ENCODE assay signal across 9 cellular contexts in the genomic region with DNA sequence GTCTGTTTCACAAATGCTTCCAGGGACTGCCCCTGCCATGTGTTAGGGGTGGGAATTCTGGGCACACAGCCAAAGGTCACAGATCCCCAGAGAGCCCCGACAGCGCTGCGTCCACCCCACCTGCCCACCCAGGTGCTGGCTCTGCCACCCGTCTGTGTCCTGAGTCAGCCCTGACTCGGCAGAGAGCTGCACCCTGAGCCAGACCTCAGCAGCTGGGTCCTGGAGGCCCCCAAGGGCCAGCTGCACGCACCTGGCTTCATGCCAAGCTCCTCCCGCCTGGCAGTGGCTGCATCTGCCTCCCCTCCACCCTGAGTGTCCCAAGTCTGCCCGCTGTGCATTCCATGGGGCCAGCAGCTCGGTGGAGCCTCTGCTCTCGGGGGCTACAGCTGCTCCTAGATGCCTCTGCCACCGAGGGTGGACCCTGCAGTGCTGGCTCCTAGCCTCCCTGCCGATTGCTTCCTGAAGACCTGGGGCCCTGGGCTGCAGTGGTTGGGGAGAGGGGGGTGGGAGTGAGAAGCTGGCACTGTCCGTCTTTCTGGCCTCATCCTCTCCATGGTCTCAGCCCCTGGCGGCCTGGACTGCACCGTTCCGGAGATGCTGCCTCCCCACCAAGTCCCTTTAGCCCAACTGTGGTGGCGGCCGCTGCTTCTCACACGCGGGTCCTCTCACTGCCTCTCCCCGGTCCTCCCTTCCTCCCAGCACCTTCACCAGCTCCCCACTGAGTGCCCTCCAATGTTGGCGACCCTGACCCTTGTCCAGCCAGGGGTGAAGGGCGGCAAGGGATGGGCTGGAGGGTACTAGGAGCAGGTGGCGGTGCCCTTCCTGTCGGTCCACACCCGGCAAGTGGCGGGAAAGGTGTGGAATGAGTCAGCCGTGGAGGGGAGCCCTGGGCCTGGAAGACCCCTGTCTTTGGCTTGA. TPM values are rescaled to one million over a fixed set of nuclear protein-coding genes. Genes with fewer than 3 reads are reported as not detected.
DNase-seq lines count a peak whose midpoint lies in the region; ATAC-seq and TF ChIP-seq lines count a peak whose summit lies in the region.
"Had no signal": no experiment of that assay in that cellular context is flagged by ENCODE, and none has a peak within 500 bp of the region (broad histone marks: within the 10 kb centered on the region; RNA-seq: fewer than 3 reads in every experiment).

No MANE protein-coding gene starts in this region.

- ATAC-seq in IMR-90 (ENCODE audit: low read depth): peak; percentile 8

- H3K4me1 ChIP-seq in IMR-90 (ENCODE audit: control insufficient read depth, insufficient read depth, low read length): peaks cover 24% of the 10 kb centered on the region
- H3K4me1 ChIP-seq in OCI-LY3 (ENCODE audit: low read length): peaks cover 28% of the 10 kb centered on the region
- H3K4me1 ChIP-seq in trophoblast cell (ENCODE audit: control insufficient read depth in 1 of 2, insufficient read depth in 2 of 2, low read length in 2 of 2): peaks cover 9 to 10% of the 10 kb centered on the region in 2 experiments

- no peak overlapping the region for H2BK20ac ChIP-seq in IMR-90 (ENCODE audit: low read depth, low read length)

- H4K12ac ChIP-seq in trophoblast cell (ENCODE audit: low read depth, low read length): no peak overlapping the region

- H3K23ac ChIP-seq in IMR-90 (ENCODE audit: low read depth, low read length) (no peak overlapping the region), trophoblast cell (ENCODE audit: low read length) (no peak overlapping the region)

- H4K91ac ChIP-seq in IMR-90 (ENCODE audit: insufficient read depth, low read depth, low read length) (no peak overlapping the region), trophoblast cell (ENCODE audit: low read depth, low read length) (no peak overlapping the region)

- no peaks in the 10 kb centered on the region for H3K9me1 ChIP-seq in IMR-90 (ENCODE audit: insufficient read depth, low read length)

- H3K56ac ChIP-seq in IMR-90 (ENCODE audit: extremely low read depth, insufficient read depth, low read length): no peak overlapping the region

- in situ Hi-C loops in IMR-90 (cut with MboI; ENCODE audit: low sequenced_read_pairs) (no loop called here), GM13977 (cut with MboI; ENCODE audit: low pct_unique_long_range_greater_than_20kb, low sequenced_read_pairs, unreplicated experiment) (no loop called here)

- no TSS peak for BruUV-seq in IMR-90 (replicated peaks; lab: Mats Ljungman, UMichigan)

- DNase-seq in AG04450 (ENCODE audit: low read depth, low spot score): peak; percentile 30
- DNase-seq in IMR-90: peak; percentile 67
- DNase-seq in glomerular visceral epithelial cell (ENCODE audit: extremely low spot score): peak; percentile 95
- DNase-seq in COLO829 (ENCODE audit: low spot score): no peak
- DNase-seq in GM13977 (ENCODE audit: low spot score): no peak
- no peak for DNase-seq in cortex of kidney (lab: John Stamatoyannopoulos, UW)
- DNase-seq in trophoblast cell: no peak

- no peak overlapping the region for H3K4ac ChIP-seq in IMR-90 (ENCODE audit: low read depth, low read length)
- H3K4ac ChIP-seq in trophoblast cell (ENCODE audit: low read depth, low read length): no peak overlapping the region

- H3K9me3 ChIP-seq in AG04450 (ENCODE audit: control insufficient read depth, insufficient read depth, low read length) (peaks cover 8% of the 10 kb centered on the region; the same call in 1 of the 2 replicates), IMR-90 (ENCODE audit: control insufficient read depth, insufficient read depth, low read length) (no peaks in the 10 kb centered on the region), OCI-LY3 (ENCODE audit: insufficient read depth, low read length) (no peaks in the 10 kb centered on the region), trophoblast cell (ENCODE audit: insufficient read depth, low read depth, low read length) (peaks cover 8% of the 10 kb centered on the region)

- CTCF ChIA-PET in AG04450 (lab: Charles Lee) (interaction anchor here (1.2 to 1.3 kb wide), 2 partner anchors 9 to 221 kb away, joined by 3 to 6 read pairs; no protein-coding TSS in a partner anchor), IMR-90 (lab: Yijun Ruan, JAX) (interaction anchor here (0.5 kb wide), 1 partner anchor 18 kb away, joined by 4 read pairs; no protein-coding TSS in a partner anchor)

- H4K5ac ChIP-seq in IMR-90 (ENCODE audit: low read depth, low read length): no peak overlapping the region

- H3K4me2 ChIP-seq in IMR-90 (ENCODE audit: low read depth, low read length) (peak overlapping the region; percentile 12), OCI-LY3 (ENCODE audit: low read length) (peak overlapping the region; percentile 20), trophoblast cell (ENCODE audit: low read length) (no peak overlapping the region)

- H3K27ac ChIP-seq in AG04450 (ENCODE audit: low read depth, low read length): peak overlapping the region; percentile 21
- no peak overlapping the region for H3K27ac ChIP-seq in IMR-90 (ENCODE audit: insufficient read depth, low read length)
- H3K27ac ChIP-seq in OCI-LY3 (ENCODE audit: low read length): no peak overlapping the region
- H3K27ac ChIP-seq in trophoblast cell (ENCODE audit: low read depth, low read length): no peak overlapping the region

- TF ChIP-seq RAD21 in IMR-90 (IDR thresholded peaks at IDR 0.05; ENCODE audit: low read length): no peak

- H3K18ac ChIP-seq in IMR-90 (ENCODE audit: low read depth, low read length) (no peak overlapping the region), trophoblast cell (ENCODE audit: low read length) (no peak overlapping the region)

- H3K79me1 ChIP-seq in IMR-90 (ENCODE audit: low read depth in 1 of 2, low read length in 2 of 2) (0 out of 4 replicates have a peak, but pooled peaks cover 0 to 3% of the 10 kb centered on the region in 2 experiments), trophoblast cell (ENCODE audit: low read length) (no peaks in the 10 kb centered on the region)

- H3K4me3 ChIP-seq in AG04450 (ENCODE audit: low read depth, low read length) (no peak overlapping the region), IMR-90 (ENCODE audit: insufficient read depth, low read depth, low read length) (no peak overlapping the region), OCI-LY3 (ENCODE audit: low read length) (no peak overlapping the region), trophoblast cell (ENCODE audit: low read depth, low read length) (no peak overlapping the region)
- H3K4me3 ChIP-seq: lung had no signal

- H3K79me2 ChIP-seq in OCI-LY3 (ENCODE audit: low read length): no peaks in the 10 kb centered on the region
- no peaks in the 10 kb centered on the region for H3K79me2 ChIP-seq in trophoblast cell (ENCODE audit: control insufficient read depth, insufficient read depth, low read length, poor library complexity)

- no peak overlapping the region for H2BK120ac ChIP-seq in IMR-90 (ENCODE audit: low read depth, low read length)
- no peak overlapping the region for H2BK120ac ChIP-seq in trophoblast cell (ENCODE audit: insufficient read depth, low read length, poor library complexity)

- no peak overlapping the region for H3K14ac ChIP-seq in IMR-90 (replicated peaks; ENCODE audit: low read depth, low read length)
- no peak overlapping the region for H3K14ac ChIP-seq in trophoblast cell (ENCODE audit: low read length)

- H4K20me1 ChIP-seq in IMR-90 (ENCODE audit: insufficient read depth, low read length): no peaks in the 10 kb centered on the region
- H4K20me1 ChIP-seq in OCI-LY3 (ENCODE audit: insufficient read depth, low read length): no peaks in the 10 kb centered on the region

- dilution Hi-C loops in IMR-90 (cut with HindIII; ENCODE audit: low sequenced_read_pairs, unreplicated experiment): no loop called here

- TF ChIP-seq POLR2A in IMR-90 (IDR thresholded peaks at IDR 0.05; ENCODE audit: low read depth, low read length): no peak

- intact Hi-C loops in IMR-90 (cut with micrococcal nuclease): no loop called here

- H3K27me3 ChIP-seq in AG04450 (ENCODE audit: control insufficient read depth, insufficient read depth, low read length) (peaks cover 22% of the 10 kb centered on the region), IMR-90 (ENCODE audit: control insufficient read depth, insufficient read depth, low read length) (peaks cover 10% of the 10 kb centered on the region), OCI-LY3 (ENCODE audit: low read depth, low read length) (peaks cover 22% of the 10 kb centered on the region), trophoblast cell (ENCODE audit: insufficient read depth, low read length) (peaks cover 31% of the 10 kb centered on the region)

- H3K9ac ChIP-seq in IMR-90 (ENCODE audit: low read depth, low read length) (no peak overlapping the region), OCI-LY3 (ENCODE audit: low read length) (no peak overlapping the region), trophoblast cell (ENCODE audit: low read length) (no peak overlapping the region)

- H2AK9ac ChIP-seq in IMR-90 (replicated peaks; ENCODE audit: low read depth, low read length, poor library complexity): peak overlapping the region; percentile 25

- H3K36me3 ChIP-seq in IMR-90 (ENCODE audit: control insufficient read depth, insufficient read depth, low read length) (no peaks in the 10 kb centered on the region), OCI-LY3 (replicated peaks; ENCODE audit: low read depth, low read length) (no peaks in the 10 kb centered on the region), trophoblast cell (ENCODE audit: control insufficient read depth in 1 of 2, insufficient read depth in 2 of 2, low read length in 2 of 2) (no peaks in the 10 kb centered on the region)

- H2AFZ ChIP-seq in IMR-90 (replicated peaks; ENCODE audit: low read length, poor library complexity): peak overlapping the region; percentile 5
- H2AFZ ChIP-seq in OCI-LY3 (ENCODE audit: low read depth, low read length): no peak overlapping the region
- H2AFZ ChIP-seq in trophoblast cell (ENCODE audit: insufficient read depth, low read length, poor library complexity): no peak overlapping the region

- H2BK12ac ChIP-seq in trophoblast cell (ENCODE audit: low read length): no peak overlapping the region

- POLR2A ChIA-PET in AG04450 (lab: Yijun Ruan, JAX): interaction anchor here (1.0 kb wide), 1 partner anchor 32 kb away, joined by 4 read pairs; no protein-coding TSS in a partner anchor
- POLR2A ChIA-PET in IMR-90 (lab: Charles Lee; ENCODE audit: unreplicated experiment): no interaction called here

- TF ChIP-seq CTCF in AG04450 (IDR thresholded peaks at IDR 0.05; ENCODE audit: low read depth, low read length): no peak
- no peak for TF ChIP-seq CTCF in IMR-90 (conservative IDR thresholded peaks at IDR 0.05; ENCODE audit: low read depth, low read length)
- no peak for TF ChIP-seq CTCF in OCI-LY3 (IDR thresholded peaks at IDR 0.05; ENCODE audit: low read depth, low read length)
- no peak for TF ChIP-seq CTCF in GM13977 (IDR thresholded peaks at IDR 0.05; ENCODE audit: extremely low read depth, insufficient read depth, missing control alignments)

- WGBS in IMR-90 (ENCODE audit: extremely low coverage in 2 of 2, insufficient read length in 1 of 2), 2 experiments: 42% methylated on average over 12 of the region's 28 CpGs; no CpG with 5 or more reads in 1 of the 2 experiments
- WGBS in trophoblast cell (ENCODE audit: extremely low coverage, insufficient coverage, insufficient read length): no CpG with 5 or more reads among the region's 28 CpGs

- H4K8ac ChIP-seq in IMR-90 (ENCODE audit: low read depth in 2 of 2, low read length in 2 of 2): no peak overlapping the region
- no peak overlapping the region for H4K8ac ChIP-seq in trophoblast cell (ENCODE audit: low read depth, low read length)

- H2AK5ac ChIP-seq in IMR-90 (ENCODE audit: low read depth, low read length) (no peak overlapping the region), trophoblast cell (ENCODE audit: low read length) (no peak overlapping the region)

- H2BK5ac ChIP-seq in IMR-90 (ENCODE audit: low read depth, low read length, poor library complexity, severe bottlenecking): no peak overlapping the region
- no peak overlapping the region for H2BK5ac ChIP-seq in trophoblast cell (ENCODE audit: low read depth, low read length, poor library complexity)

- no peak overlapping the region for H2BK15ac ChIP-seq in IMR-90 (ENCODE audit: low read depth, low read length)

RNA-seq across cellular contexts. Expression of a gene that starts 3.0 kb away (rescaled TPM):
- polyA plus RNA-seq in AG04450 (2011; rRNA removed): 8.0 and 12.5 TPM in 2 replicates
- 2.8 and 6.9 TPM in 2 replicates for polyA minus RNA-seq in AG04450 (2011; rRNA and poly(A)+ RNA removed)
- total RNA-seq in IMR-90 (2012; rRNA removed): 1.7 and 2.3 TPM in 2 replicates
- 4.4 and 5.2 TPM in 2 replicates for polyA plus RNA-seq in IMR-90 (2012; rRNA removed)
- polyA plus RNA-seq in IMR-90 (2012; cell fraction: cytosol; rRNA removed): 4.9 and 10.8 TPM in 2 replicates
- 1.2 and 2.4 TPM in 2 replicates for polyA plus RNA-seq in IMR-90 (2012; cell fraction: nucleus; rRNA removed; ENCODE audit: low replicate concordance)
- polyA plus RNA-seq in trophoblast cell (2013): 2.4 and 2.6 TPM in 2 replicates

RNA-seq across cellular contexts. Expression of a gene that starts 13.2 kb away (rescaled TPM):
- polyA plus RNA-seq in AG04450 (2011; rRNA removed): 0.11 TPM in 2 replicates
- not detected in 2 replicates for polyA minus RNA-seq in AG04450 (2011; rRNA and poly(A)+ RNA removed)
- total RNA-seq in IMR-90 (2012; rRNA removed): not detected in 2 replicates
- polyA plus RNA-seq in IMR-90 (2012; rRNA removed): not detected in 2 replicates
- 0.18 TPM in 1 of 2 replicates, not detected in the other for polyA plus RNA-seq in IMR-90 (2012; cell fraction: cytosol; rRNA removed)
- polyA plus RNA-seq in IMR-90 (2012; cell fraction: nucleus; rRNA removed; ENCODE audit: low replicate concordance): 0.12 and 0.16 TPM in 2 replicates
- polyA plus RNA-seq in trophoblast cell (2013): 0.18 and 0.22 TPM in 2 replicates

RNA-seq across cellular contexts. Expression of a gene that starts 28.5 kb away (rescaled TPM):
- 0.04 and 0.10 TPM in 2 replicates for polyA plus RNA-seq in AG04450 (2011; rRNA removed)
- 0.18 TPM in 1 of 2 replicates, not detected in the other for polyA minus RNA-seq in AG04450 (2011; rRNA and poly(A)+ RNA removed)
- under 0.01 and 0.28 TPM in 2 replicates for total RNA-seq in IMR-90 (2012; rRNA removed)
- polyA plus RNA-seq in IMR-90 (2012; rRNA removed): 0.03 and 0.13 TPM in 2 replicates
- polyA plus RNA-seq in IMR-90 (2012; cell fraction: cytosol; rRNA removed): 0.05 and 0.06 TPM in 2 replicates
- polyA plus RNA-seq in IMR-90 (2012; cell fraction: nucleus; rRNA removed; ENCODE audit: low replicate concordance): 0.08 TPM in 1 of 2 replicates, not detected in the other
- polyA plus RNA-seq in trophoblast cell (2013): 0.03 and 0.04 TPM in 2 replicates
- total RNA-seq: lung had no signal

RNA-seq across cellular contexts. Expression of a gene that starts 41.0 kb away (rescaled TPM):
- polyA plus RNA-seq in AG04450 (2011; rRNA removed) (not detected in 2 replicates), IMR-90 (2012; rRNA removed) (not detected in 2 replicates)
- not detected in 2 replicates for polyA minus RNA-seq in AG04450 (2011; rRNA and poly(A)+ RNA removed)
- not detected in 2 replicates for total RNA-seq in IMR-90 (2012; rRNA removed)
- not detected in 2 replicates for polyA plus RNA-seq in IMR-90 (2012; cell fraction: cytosol; rRNA removed)
- polyA plus RNA-seq in IMR-90 (2012; cell fraction: nucleus; rRNA removed; ENCODE audit: low replicate concordance): not detected in 2 replicates
- 0.34 and 0.36 TPM in 2 replicates for polyA plus RNA-seq in trophoblast cell (2013)
- polyA plus RNA-seq: lung had no signal

RNA-seq across cellular contexts. Expression of a gene that starts 57.1 kb away (rescaled TPM):
- polyA plus RNA-seq in AG04450 (2011; rRNA removed): 74.4 and 89.9 TPM in 2 replicates
- 101 and 105 TPM in 2 replicates for polyA minus RNA-seq in AG04450 (2011; rRNA and poly(A)+ RNA removed)
- total RNA-seq in IMR-90 (2012; rRNA removed): 38.3 and 47.1 TPM in 2 replicates
- 144 and 186 TPM in 2 replicates for polyA plus RNA-seq in IMR-90 (2012; rRNA removed)
- 131 and 159 TPM in 2 replicates for polyA plus RNA-seq in IMR-90 (2012; cell fraction: cytosol; rRNA removed)
- 373 and 817 TPM in 2 replicates for polyA plus RNA-seq in IMR-90 (2012; cell fraction: nucleus; rRNA removed; ENCODE audit: low replicate concordance)
- 106 and 112 TPM in 2 replicates for polyA plus RNA-seq in trophoblast cell (2013)

Comparison
In these comparisons a context has a peak if more than half of its experiments do, and no peak if none do; other contexts are left out.
1. DNase-seq: peak in AG04450 (single experiment), IMR-90 (single experiment) and glomerular visceral epithelial cell (single experiment); none in COLO829 (single experiment), GM13977 (single experiment), cortex of kidney (single experiment) and trophoblast cell (0 of 2).